Comparison of ENCODE assay signal across 1 cellular context in genomic region chr7:2638224-2638991, GRCh38.
TF ChIP-seq lines count a peak whose summit lies in the region.

No MANE protein-coding gene starts in this region.

TF ChIP-seq in H1, 55 proteins besides CTCF, POLR2A, EP300 and RAD21:
- no peak for TF ChIP-seq RXRA (IDR thresholded peaks at IDR 0.05; ENCODE audit: insufficient read depth, low read depth, low read length)
- no peak for TF ChIP-seq YY1 (IDR thresholded peaks at IDR 0.05; ENCODE audit: low read depth, low read length)
- TF ChIP-seq E2F6 (IDR thresholded peaks at IDR 0.05), result no peak
- no peak for TF ChIP-seq TAF1 (IDR thresholded peaks at IDR 0.05; ENCODE audit: low read depth, low read length)
- TF ChIP-seq JUND (IDR thresholded peaks at IDR 0.05; ENCODE audit: low read length), result no peak
- TF ChIP-seq RFX5 (IDR thresholded peaks at IDR 0.05; ENCODE audit: borderline replicate concordance, low read depth, low read length), result no peak
- no peak for TF ChIP-seq ZNF274 (IDR thresholded peaks at IDR 0.05; ENCODE audit: borderline replicate concordance, extremely low read depth, low read length)
- TF ChIP-seq EGR1 (IDR thresholded peaks at IDR 0.05; ENCODE audit: borderline replicate concordance, low read depth, low read length), result no peak
- TF ChIP-seq RNF2 (IDR thresholded peaks at IDR 0.05; ENCODE audit: borderline replicate concordance, low read depth, low read length, missing control alignments, poor library complexity, severe bottlenecking), result no peak
- TF ChIP-seq GABPA (IDR thresholded peaks at IDR 0.05; ENCODE audit: borderline replicate concordance, insufficient read depth, low read length), result no peak
- no peak for TF ChIP-seq TBP (IDR thresholded peaks at IDR 0.05; ENCODE audit: low read depth, low read length)
- TF ChIP-seq RBBP5 (IDR thresholded peaks at IDR 0.05; ENCODE audit: borderline replicate concordance, low read depth, low read length), result no peak
- no peak for TF ChIP-seq SRF (IDR thresholded peaks at IDR 0.05; ENCODE audit: low read depth, low read length)
- no peak for TF ChIP-seq POLR2AphosphoS5 (IDR thresholded peaks at IDR 0.05; ENCODE audit: low read depth, low read length)
TF ChIP-seq in H1: peak in this region for 0.
